ENCODE assay signal across 1 cellular context in the genomic region with DNA sequence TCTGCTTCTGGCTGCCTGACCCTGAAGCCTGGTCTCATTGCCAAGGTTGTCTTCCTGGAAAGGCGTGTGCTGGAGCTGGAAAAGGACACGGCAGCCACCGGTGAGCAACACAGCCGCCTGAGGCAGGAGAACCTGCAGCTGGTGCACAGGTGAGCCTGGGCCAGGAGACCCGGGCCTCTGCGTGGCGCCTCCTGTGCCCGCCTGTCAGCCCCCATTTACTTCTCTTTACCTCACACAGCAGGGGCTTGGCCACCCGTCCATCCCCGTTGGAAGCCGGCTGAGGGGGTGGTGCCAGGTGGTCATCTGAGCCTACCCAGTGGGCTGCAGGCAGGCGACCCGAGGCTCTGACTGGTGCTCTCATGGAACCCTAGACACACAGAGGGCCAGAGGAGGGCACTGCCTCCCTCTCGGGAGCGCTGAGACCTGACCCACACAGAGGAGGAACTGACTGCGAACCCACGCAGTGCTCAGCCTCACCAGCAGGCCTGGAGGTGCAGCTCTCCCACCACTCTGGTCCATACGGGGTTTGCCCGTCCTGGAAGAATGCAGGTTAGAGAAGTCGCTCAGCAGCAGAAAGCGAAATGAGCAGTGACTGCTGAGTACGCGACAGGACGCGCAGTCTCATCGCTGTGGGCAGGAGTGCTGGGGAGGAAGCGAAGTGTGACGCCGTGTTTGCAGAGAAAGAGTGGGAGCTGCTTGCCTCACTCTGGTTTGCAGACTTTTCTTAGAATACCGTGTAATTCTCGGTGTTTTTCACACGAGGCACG.
TF ChIP-seq lines count a peak whose summit lies in the region.

No MANE protein-coding gene starts in this region.

TF ChIP-seq in K562, 482 proteins besides CTCF, POLR2A, EP300 and RAD21:
- TF ChIP-seq EZH2 (IDR thresholded peaks at IDR 0.05; ENCODE audit: borderline replicate concordance, low read depth, low read length) (no peak), TCF7L2 (IDR thresholded peaks at IDR 0.05; ENCODE audit: low read depth, low read length) (no peak)
